In genomic region chr20:47980336-47981177, GRCh38 we compare ENCODE assay signal across 19 cellular contexts.
"Had no signal": no experiment of that assay in that cellular context is flagged by ENCODE, and none has a peak within 500 bp of the region (broad histone marks: within the 10 kb centered on the region; RNA-seq: fewer than 3 reads in every experiment).

No MANE protein-coding gene starts in this region.

- DNase-seq: activated CD4-positive, alpha-beta T cell treated with anti-CD3 and anti-CD28 coated beads for 4 hours; activated CD4-positive, alpha-beta T cell treated with anti-CD3 and anti-CD28 coated beads, Interleukin-2, amount 50 U/mL, for 4 hours; activated effector memory CD4-positive, alpha-beta T cell treated with anti-CD3 and anti-CD28 coated beads, Interleukin-2, amount 50 U/mL, for 16 hours; activated naive CD4-positive, alpha-beta T cell treated with anti-CD3 and anti-CD28 coated beads for 36 hours; activated naive CD8-positive, alpha-beta T cell treated with anti-CD3 and anti-CD28 coated beads for 36 hours; activated T-cell treated with anti-CD3 and anti-CD28 coated beads for 4 hours; adrenal gland; body of pancreas; foreskin melanocyte; left cardiac atrium; left ventricle myocardium superior; naive B cell; nucleus accumbens; pancreas; stimulated activated CD4-positive, alpha-beta T cell treated with anti-CD3 and anti-CD28 coated beads, Interleukin-15, amount 100 ng/mL, for 24 hours; stimulated activated CD4-positive, alpha-beta T cell treated with anti-CD3 and anti-CD28 coated beads, Interleukin-2, amount 100 ng/mL, for 24 hours; stimulated activated naive B cell treated with anti-CD40 and anti-IgM and Interleukin-4, amounts not matched to agents 10 μg/mL and 1 μg/mL and 100 μg/mL, for 72 hours; SW 1271; T-helper 9 cell had no signal
